9 cellular contexts compared by ENCODE assay signal in the genomic region with DNA sequence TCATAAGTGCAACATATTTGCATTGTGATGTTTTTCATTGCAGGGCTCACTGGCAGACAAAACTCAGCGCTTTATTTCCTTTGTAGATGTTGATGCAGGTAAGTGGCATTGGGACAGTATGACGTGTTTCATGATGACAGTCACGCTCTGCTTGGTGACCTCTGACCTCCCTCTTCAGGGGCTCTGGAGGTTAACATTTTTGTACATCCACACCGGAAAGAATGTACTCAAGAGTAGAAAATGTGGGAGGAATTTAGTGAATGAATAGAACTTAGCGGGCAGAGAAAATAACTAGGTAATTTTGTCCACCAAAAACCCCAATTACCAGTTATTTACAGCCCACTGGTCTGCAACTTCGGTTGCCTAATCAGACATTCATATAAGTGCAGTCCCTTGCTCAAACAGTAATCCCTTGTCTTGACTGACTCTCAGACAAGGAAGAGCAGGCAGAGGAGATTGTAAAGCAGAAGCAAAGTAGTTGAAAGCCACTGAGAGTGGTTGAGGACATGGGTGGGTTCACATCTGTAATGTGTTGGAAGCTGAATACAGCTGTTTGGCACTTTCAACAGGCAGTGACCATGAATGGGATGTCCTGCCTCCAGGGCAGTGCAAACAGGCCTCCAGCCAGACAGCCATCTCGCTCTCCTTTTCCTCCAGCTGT.
DNase-seq lines count a peak whose midpoint lies in the region; ATAC-seq and TF ChIP-seq lines count a peak whose summit lies in the region.
"Had no signal": no experiment of that assay in that cellular context is flagged by ENCODE, and none has a peak within 500 bp of the region (broad histone marks: within the 10 kb centered on the region; RNA-seq: fewer than 3 reads in every experiment).

No MANE protein-coding gene starts in this region.

- no peak overlapping the region for H3K27ac Mint-ChIP-seq in activated T-helper 2 cell treated with anti-CD3 and anti-CD28 coated beads, Interferon-gamma antibody, Interleukin-2, Interleukin-4, amounts not matched to agents 10 μg/mL and 5 μg/mL and 100 μg/mL, durations not matched to agents 14 hours and 24 hours and 36 hours

- H3K4me3 ChIP-seq in Peyer's patch (no peak overlapping the region), thyroid gland (replicated peaks in 1 of 3) (no peak overlapping the region), SK-N-SH (ENCODE audit: low read depth in 2 of 2, low read length in 1 of 2) (no peak overlapping the region)
- H3K4me3 ChIP-seq: GM23248 had no signal

- WGBS in thyroid gland, 2 donors = 34 to 39% methylated on average over 7 of the region's 7 CpGs
- 21% methylated on average over 7 of the region's 7 CpGs for WGBS in SK-N-SH (ENCODE audit: low lambda C conversion rate)

- TF ChIP-seq RAD21 in SK-N-SH (IDR thresholded peaks at IDR 0.05; ENCODE audit: low read length) = no peak

- H2AFZ ChIP-seq in SK-N-SH (ENCODE audit: low read depth) = no peak overlapping the region
- H2AFZ ChIP-seq: GM23248 had no signal

- H3K79me2 ChIP-seq in SK-N-SH (ENCODE audit: insufficient read depth) = no peaks in the 10 kb centered on the region

- H3K4me3 Mint-ChIP-seq in activated T-helper 2 cell treated with anti-CD3 and anti-CD28 coated beads, Interferon-gamma antibody, Interleukin-2, Interleukin-4, amounts not matched to agents 10 μg/mL and 5 μg/mL and 100 μg/mL, durations not matched to agents 14 hours and 24 hours and 36 hours (ENCODE audit: low read depth) = no peak overlapping the region

- no peaks in the 10 kb centered on the region for H3K9me2 ChIP-seq in SK-N-SH

- no peak overlapping the region for H3K4me2 ChIP-seq in SK-N-SH

- H3K4me1 ChIP-seq in Peyer's patch (peaks cover 0 to 44% (median 9%) of the 10 kb centered on the region in 4 donors), thyroid gland (peaks cover 18 to 24% of the 10 kb centered on the region in 2 donors), SK-N-SH (ENCODE audit: control insufficient read depth in 1 of 2, insufficient read depth in 2 of 2, low read depth in 1 of 2, low read length in 1 of 2) (no peaks in the 10 kb centered on the region; a peak in 1 of 4 replicates)

- H3K27ac ChIP-seq in Peyer's patch (peak overlapping the region in 3 of 4 donors; percentile 0 to 55 (median 7)), thyroid gland (peak overlapping the region in 2 of 3 donors; percentile 7 to 59), SK-N-SH (ENCODE audit: low read depth in 2 of 2, low read length in 1 of 2) (no peak overlapping the region)
- H3K27ac ChIP-seq: GM23248 had no signal

- H3K4me1 Mint-ChIP-seq in activated T-helper 2 cell treated with anti-CD3 and anti-CD28 coated beads, Interferon-gamma antibody, Interleukin-2, Interleukin-4, amounts not matched to agents 10 μg/mL and 5 μg/mL and 100 μg/mL, durations not matched to agents 14 hours and 24 hours and 36 hours (ENCODE audit: low read depth) = no peaks in the 10 kb centered on the region

- H3K27me3 ChIP-seq in Peyer's patch (no peaks in the 10 kb centered on the region), thyroid gland (no peaks in the 10 kb centered on the region), SK-N-SH (ENCODE audit: insufficient read depth) (0 out of 2 replicates have a peak, but pooled peaks cover 5% of the 10 kb centered on the region)

- CTCF ChIA-PET in SK-N-SH (lab: Yijun Ruan, JAX) = interaction anchor here (0.8 kb wide), 1 partner anchor 74 kb away, joined by 3 read pairs; no protein-coding TSS in a partner anchor

- ATAC-seq in Right ventricle myocardium inferior = peak; percentile 65
- peak; percentile 73 for ATAC-seq in HG02884 (IDR thresholded peaks at IDR 0.05; ENCODE audit: unreplicated experiment)

- no peaks in the 10 kb centered on the region for H4K20me1 ChIP-seq in SK-N-SH (ENCODE audit: insufficient read depth)

- no peaks in the 10 kb centered on the region for H3K36me3 ChIP-seq in Peyer's patch
- no peaks in the 10 kb centered on the region for H3K36me3 ChIP-seq in thyroid gland
- no peaks in the 10 kb centered on the region for H3K36me3 ChIP-seq in SK-N-SH (replicated peaks in 1 of 2; ENCODE audit: control insufficient read depth in 1 of 2, insufficient read depth in 2 of 2, low read length in 1 of 2)

- no peaks in the 10 kb centered on the region for H3K9me3 ChIP-seq in Peyer's patch
- H3K9me3 ChIP-seq in thyroid gland = no peaks in the 10 kb centered on the region
- no peaks in the 10 kb centered on the region for H3K9me3 ChIP-seq in SK-N-SH

- intact Hi-C loops in Right ventricle myocardium inferior (cut with DNase I) = loop anchor here (5.0 kb wide), 1 partner anchor 191 kb away; no protein-coding TSS in a partner anchor
- intact Hi-C loops in cardiac septum (cut with DNase I) = no loop called here
- intact Hi-C loops in thyroid gland (cut with DNase I) = no loop called here
- intact Hi-C loops in activated T-helper 2 cell treated with anti-CD3 and anti-CD28 coated beads, Interferon-gamma antibody, Interleukin-2, Interleukin-4, amounts not matched to agents 10 μg/mL and 5 μg/mL and 100 μg/mL, durations not matched to agents 14 hours and 24 hours and 36 hours (cut with micrococcal nuclease) = no loop called here

- TF ChIP-seq EP300 in SK-N-SH (IDR thresholded peaks at IDR 0.05; ENCODE audit: borderline replicate concordance in 1 of 2, low read depth in 1 of 2, low read length in 1 of 2) = no peak

- TF ChIP-seq CTCF in Peyer's patch (IDR thresholded peaks at IDR 0.05) (no peak), thyroid gland (IDR thresholded peaks at IDR 0.05) (no peak), SK-N-SH (IDR thresholded peaks at IDR 0.05) (no peak)

- no peaks in the 10 kb centered on the region for H3K9me3 Mint-ChIP-seq in activated T-helper 2 cell treated with anti-CD3 and anti-CD28 coated beads, Interferon-gamma antibody, Interleukin-2, Interleukin-4, amounts not matched to agents 10 μg/mL and 5 μg/mL and 100 μg/mL, durations not matched to agents 14 hours and 24 hours and 36 hours

- no peak overlapping the region for H3K9ac ChIP-seq in SK-N-SH
- H3K9ac ChIP-seq: GM23248 had no signal

- POLR2A ChIA-PET in SK-N-SH (lab: Yijun Ruan, JAX) = no interaction called here

- no peak for DNase-seq in Right ventricle myocardium inferior (ENCODE audit: missing footprints)
- no peak for DNase-seq in cardiac septum (ENCODE audit: low spot score)
- peak in 1 of 3 donors; percentile 50 for DNase-seq in Peyer's patch
- peak; percentile 26 to 43 for DNase-seq in thyroid gland
- no peak for DNase-seq in SK-N-SH
- DNase-seq in activated T-helper 2 cell treated with anti-CD3 and anti-CD28 coated beads, Interferon-gamma antibody, Interleukin-2, Interleukin-4, amounts not matched to agents 10 μg/mL and 5 μg/mL and 100 μg/mL, durations not matched to agents 14 hours and 24 hours and 36 hours (ENCODE audit: low spot score) = no peak
- DNase-seq in hypothalamus (lab: John Stamatoyannopoulos, UW) = no peak
- DNase-seq: GM23248 had no signal

- H3F3A ChIP-seq in SK-N-SH (replicated peaks; ENCODE audit: insufficient read depth) = no peaks in the 10 kb centered on the region

- TF ChIP-seq POLR2A in Peyer's patch (IDR thresholded peaks at IDR 0.05) (no peak), thyroid gland (IDR thresholded peaks at IDR 0.05) (no peak)

- no peaks in the 10 kb centered on the region for H3K36me3 Mint-ChIP-seq in activated T-helper 2 cell treated with anti-CD3 and anti-CD28 coated beads, Interferon-gamma antibody, Interleukin-2, Interleukin-4, amounts not matched to agents 10 μg/mL and 5 μg/mL and 100 μg/mL, durations not matched to agents 14 hours and 24 hours and 36 hours (ENCODE audit: low read depth)

- no peaks in the 10 kb centered on the region for H3K27me3 Mint-ChIP-seq in activated T-helper 2 cell treated with anti-CD3 and anti-CD28 coated beads, Interferon-gamma antibody, Interleukin-2, Interleukin-4, amounts not matched to agents 10 μg/mL and 5 μg/mL and 100 μg/mL, durations not matched to agents 14 hours and 24 hours and 36 hours (ENCODE audit: low read depth)

TF ChIP-seq in SK-N-SH, 30 proteins besides CTCF, POLR2A, EP300 and RAD21 (continues in another document):
- TF ChIP-seq, protein P1, sequence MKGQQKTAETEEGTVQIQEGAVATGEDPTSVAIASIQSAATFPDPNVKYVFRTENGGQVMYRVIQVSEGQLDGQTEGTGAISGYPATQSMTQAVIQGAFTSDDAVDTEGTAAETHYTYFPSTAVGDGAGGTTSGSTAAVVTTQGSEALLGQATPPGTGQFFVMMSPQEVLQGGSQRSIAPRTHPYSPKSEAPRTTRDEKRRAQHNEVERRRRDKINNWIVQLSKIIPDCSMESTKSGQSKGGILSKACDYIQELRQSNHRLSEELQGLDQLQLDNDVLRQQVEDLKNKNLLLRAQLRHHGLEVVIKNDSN (IDR thresholded peaks at IDR 0.05; ENCODE audit: borderline replicate concordance, low read depth) = no peak
- TF ChIP-seq YY1 (IDR thresholded peaks at IDR 0.05; ENCODE audit: low read depth) (no peak), RXRA (IDR thresholded peaks at IDR 0.05; ENCODE audit: borderline replicate concordance, low read depth) (no peak), FOXM1 (IDR thresholded peaks at IDR 0.05; ENCODE audit: low read depth) (no peak), MEF2A (IDR thresholded peaks at IDR 0.05; ENCODE audit: borderline replicate concordance, low read depth) (no peak)
- TF ChIP-seq, protein P2, sequence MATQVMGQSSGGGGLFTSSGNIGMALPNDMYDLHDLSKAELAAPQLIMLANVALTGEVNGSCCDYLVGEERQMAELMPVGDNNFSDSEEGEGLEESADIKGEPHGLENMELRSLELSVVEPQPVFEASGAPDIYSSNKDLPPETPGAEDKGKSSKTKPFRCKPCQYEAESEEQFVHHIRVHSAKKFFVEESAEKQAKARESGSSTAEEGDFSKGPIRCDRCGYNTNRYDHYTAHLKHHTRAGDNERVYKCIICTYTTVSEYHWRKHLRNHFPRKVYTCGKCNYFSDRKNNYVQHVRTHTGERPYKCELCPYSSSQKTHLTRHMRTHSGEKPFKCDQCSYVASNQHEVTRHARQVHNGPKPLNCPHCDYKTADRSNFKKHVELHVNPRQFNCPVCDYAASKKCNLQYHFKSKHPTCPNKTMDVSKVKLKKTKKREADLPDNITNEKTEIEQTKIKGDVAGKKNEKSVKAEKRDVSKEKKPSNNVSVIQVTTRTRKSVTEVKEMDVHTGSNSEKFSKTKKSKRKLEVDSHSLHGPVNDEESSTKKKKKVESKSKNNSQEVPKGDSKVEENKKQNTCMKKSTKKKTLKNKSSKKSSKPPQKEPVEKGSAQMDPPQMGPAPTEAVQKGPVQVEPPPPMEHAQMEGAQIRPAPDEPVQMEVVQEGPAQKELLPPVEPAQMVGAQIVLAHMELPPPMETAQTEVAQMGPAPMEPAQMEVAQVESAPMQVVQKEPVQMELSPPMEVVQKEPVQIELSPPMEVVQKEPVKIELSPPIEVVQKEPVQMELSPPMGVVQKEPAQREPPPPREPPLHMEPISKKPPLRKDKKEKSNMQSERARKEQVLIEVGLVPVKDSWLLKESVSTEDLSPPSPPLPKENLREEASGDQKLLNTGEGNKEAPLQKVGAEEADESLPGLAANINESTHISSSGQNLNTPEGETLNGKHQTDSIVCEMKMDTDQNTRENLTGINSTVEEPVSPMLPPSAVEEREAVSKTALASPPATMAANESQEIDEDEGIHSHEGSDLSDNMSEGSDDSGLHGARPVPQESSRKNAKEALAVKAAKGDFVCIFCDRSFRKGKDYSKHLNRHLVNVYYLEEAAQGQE (IDR thresholded peaks at IDR 0.05; ENCODE audit: low read depth, low read length) = no peak

Comparison
In these comparisons a context has a peak if more than half of its experiments do, and no peak if none do; other contexts are left out.
1. DNase-seq: peak in thyroid gland (2 of 2); none in Right ventricle myocardium inferior (single experiment), cardiac septum (single experiment), SK-N-SH (single experiment), activated T-helper 2 cell treated with anti-CD3 and anti-CD28 coated beads, Interferon-gamma antibody, Interleukin-2, Interleukin-4, amounts not matched to agents 10 μg/mL and 5 μg/mL and 100 μg/mL, durations not matched to agents 14 hours and 24 hours and 36 hours (single experiment) and hypothalamus (0 of 51).
2. H3K27ac ChIP-seq: peak in Peyer's patch (3 of 4) and thyroid gland (2 of 3); none in SK-N-SH (0 of 2).